Comparison of ENCODE assay signal across 23 cellular contexts in genomic region chr2:56227811-56228210, GRCh38. TPM values are rescaled to one million over a fixed set of nuclear protein-coding genes. Genes with fewer than 3 reads are reported as not detected.
"Had no signal": no experiment of that assay in that cellular context is flagged by ENCODE, and none has a peak within 500 bp of the region (broad histone marks: within the 10 kb centered on the region; RNA-seq: fewer than 3 reads in every experiment).

No MANE protein-coding gene starts in this region.

- H3K27ac ChIP-seq: ascending aorta, body of pancreas, Peyer's patch, RWPE1, SJSA1 had no signal

- H3K9me3 ChIP-seq: ascending aorta, body of pancreas, MG63, Peyer's patch, SJSA1 had no signal

- H3K36me3 ChIP-seq: ascending aorta, MG63, Peyer's patch, SJSA1 had no signal

- H3K4me1 ChIP-seq: ascending aorta, body of pancreas, Peyer's patch, SJSA1 had no signal

- ATAC-seq: activated CD4-positive, CD25-positive, alpha-beta regulatory T cell treated with anti-CD3 and anti-CD28 coated beads, Interleukin-2, amount 50 U/mL, for 24 hours; activated CD8-positive, alpha-beta T cell treated with anti-CD3 and anti-CD28 coated beads, Interleukin-2, amount 10 ng/mL, durations not matched to agents 7 days and 5 days; body of pancreas had no signal

- H3K4me3 ChIP-seq: ascending aorta, body of pancreas, MG63, Peyer's patch, SJSA1 had no signal

- DNase-seq: activated CD4-positive, alpha-beta T cell treated with anti-CD3 and anti-CD28 coated beads for 4 hours; activated CD4-positive, alpha-beta T cell treated with anti-CD3 and anti-CD28 coated beads, Interleukin-2, amount 50 U/mL, for 4 hours; activated CD8-positive, alpha-beta memory T cell treated with anti-CD3 and anti-CD28 coated beads, Interleukin-2, amount 50 U/mL, for 48 hours; activated CD8-positive, alpha-beta T cell treated with anti-CD3 and anti-CD28 coated beads, Interleukin-2, amount 10 ng/mL, durations not matched to agents 7 days and 5 days; activated T-cell treated with anti-CD3 and anti-CD28 coated beads, Interleukin-2, amount 50 U/mL, for 1 hour; amniotic stem cell; body of pancreas; MG63; MV-4-11; NCI-H1092 treated with DMSO at 0.1 percent for 48 hours; NCI-H1417 treated with DMSO at 0.1 percent for 48 hours; NCI-H1694; NCI-H2029 treated with DMSO at 0.1 percent for 48 hours; NCI-H446; NCI-H524; Peyer's patch; Right ventricle myocardium superior; SW 1271 had no signal

- H3K27me3 ChIP-seq: ascending aorta, body of pancreas, MG63, Peyer's patch, SJSA1 had no signal

RNA-seq across cellular contexts. Expression of gene CCDC85A, which starts 44.0 kb away (rescaled TPM):
- total RNA-seq: activated CD8-positive, alpha-beta T cell treated with anti-CD3 and anti-CD28 coated beads, Interleukin-2, amount 10 ng/mL, durations not matched to agents 7 days and 5 days; T-helper 1 cell treated with Interleukin-12 subunit alpha and Interleukin-12 subunit beta and Interleukin-4 antibody, amounts not matched to agents 30 ng/mL and 1 ng/mL, for 36 hours had no signal
